In genomic region chr12:29309320-29309902, GRCh38 we compare ENCODE assay signal across 10 cellular contexts.
DNase-seq lines count a peak whose midpoint lies in the region; ATAC-seq, FAIRE-seq and TF ChIP-seq lines count a peak whose summit lies in the region.
"Had no signal": no experiment of that assay in that cellular context is flagged by ENCODE, and none has a peak within 500 bp of the region (broad histone marks: within the 10 kb centered on the region; RNA-seq: fewer than 3 reads in every experiment).

No MANE protein-coding gene starts in this region.

- no peaks in the 10 kb centered on the region for H3K27me3 Mint-ChIP-seq in effector memory CD8-positive, alpha-beta T cell
- H3K27me3 Mint-ChIP-seq: activated naive CD8-positive, alpha-beta T cell had no signal

- no peak for TF ChIP-seq POLR2A in HCT116 (IDR thresholded peaks at IDR 0.05; ENCODE audit: borderline replicate concordance, extremely low read depth, insufficient read depth, insufficient read length)

- peak; percentile 28 to 46 (median 29); a peak in 4 of 6 replicates for TF ChIP-seq CTCF in HCT116 (IDR thresholded peaks at IDR 0.05 in 2 of 3, conservative IDR thresholded peaks at IDR 0.05 in 1 of 3; ENCODE audit: borderline replicate concordance in 1 of 3, insufficient read depth in 1 of 3, low read depth in 2 of 3, low read length in 2 of 3)
- TF ChIP-seq CTCF in kidney (IDR thresholded peaks at IDR 0.05; ENCODE audit: borderline replicate concordance, extremely low read depth, insufficient read depth), result no peak
- no peak for TF ChIP-seq CTCF in mucosa of descending colon (IDR thresholded peaks at IDR 0.05)

- RAD21 ChIA-PET in HCT116 (lab: Charles Lee; ENCODE audit: low non-redundant PET in 1 of 2, low total read pairs in 2 of 2, uncharacterized antibody in 2 of 2, unreplicated experiment in 2 of 2), result no interaction called here

- H3K27ac Mint-ChIP-seq in effector memory CD8-positive, alpha-beta T cell, result no peak overlapping the region
- H3K27ac Mint-ChIP-seq: activated naive CD8-positive, alpha-beta T cell had no signal

- POLR2A ChIA-PET in HCT116 (lab: Charles Lee), result no interaction called here

- CTCF ChIA-PET in HCT116 (lab: Charles Lee), result interaction anchor here (1.5 to 1.8 kb wide), 2 partner anchors 9 to 208 kb away, joined by 5 to 8 read pairs; no protein-coding TSS in a partner anchor

- no peaks in the 10 kb centered on the region for H3K4me1 Mint-ChIP-seq in effector memory CD8-positive, alpha-beta T cell (ENCODE audit: low read depth in 2 of 2)

- ATAC-seq in HCT116, result no peak
- ATAC-seq in effector memory CD8-positive, alpha-beta T cell (replicated peaks), result no peak
- no peak for ATAC-seq in mucosa of descending colon
- no peak for ATAC-seq in GM18868 (IDR thresholded peaks at IDR 0.05; ENCODE audit: unreplicated experiment)

- peak; percentile 52 for TF ChIP-seq RAD21 in HCT116 (IDR thresholded peaks at IDR 0.05; ENCODE audit: low read depth)

- H3K4me1 ChIP-seq in HCT116 (ENCODE audit: control insufficient read depth in 1 of 2, insufficient read depth in 2 of 2, low read length in 2 of 2), result no peaks in the 10 kb centered on the region
- H3K4me1 ChIP-seq in kidney (ENCODE audit: control insufficient read depth in 1 of 2, insufficient read depth in 1 of 2, low read depth in 1 of 2, low read length in 2 of 2), result no peaks in the 10 kb centered on the region
- peaks cover 5% of the 10 kb centered on the region for H3K4me1 ChIP-seq in mucosa of descending colon (ENCODE audit: low read depth)

- H3K4me2 ChIP-seq in HCT116 (ENCODE audit: low read length), result no peak overlapping the region

- H3K9me3 ChIP-seq in HCT116 (ENCODE audit: control insufficient read depth in 1 of 2, insufficient read depth in 1 of 2, low read depth in 1 of 2, low read length in 2 of 2) (no peaks in the 10 kb centered on the region), kidney (ENCODE audit: control insufficient read depth in 1 of 2, low read length in 2 of 2) (no peaks in the 10 kb centered on the region), mucosa of descending colon (no peaks in the 10 kb centered on the region)

- H3K36me3 ChIP-seq in HCT116 (ENCODE audit: control insufficient read depth in 1 of 2, insufficient read depth in 2 of 2, low read length in 2 of 2) (no peaks in the 10 kb centered on the region), kidney (ENCODE audit: control insufficient read depth in 1 of 2, insufficient read depth in 2 of 2, low read length in 2 of 2) (no peaks in the 10 kb centered on the region), mucosa of descending colon (ENCODE audit: low read depth) (no peaks in the 10 kb centered on the region)

- FAIRE-seq in kidney (lab: Jason Lieb, UNC), result peak; percentile 64

- no peaks in the 10 kb centered on the region for H3K79me2 ChIP-seq in HCT116 (ENCODE audit: insufficient read depth, low read length)

- H3K4me3 ChIP-seq in HCT116 (replicated peaks in 1 of 2; ENCODE audit: low read depth in 1 of 2, low read length in 2 of 2) (no peak overlapping the region), kidney (ENCODE audit: low read length in 2 of 2) (no peak overlapping the region), mucosa of descending colon (no peak overlapping the region)

- no peak overlapping the region for H3K4me3 Mint-ChIP-seq in effector memory CD8-positive, alpha-beta T cell
- H3K4me3 Mint-ChIP-seq: activated naive CD8-positive, alpha-beta T cell had no signal

- DNase-seq in AG20443 (ENCODE audit: low spot score) (peak; percentile 14), HCT116 (ENCODE audit: low read depth, low spot score) (peak; percentile 10), SW480 (ENCODE audit: low spot score) (peak; percentile 15), kidney (no peak), mucosa of descending colon (no peak), A172 (ENCODE audit: low spot score) (no peak)
- DNase-seq in effector memory CD8-positive, alpha-beta T cell, result no peak
- DNase-seq: left colon had no signal

- H4K20me1 ChIP-seq in HCT116 (ENCODE audit: insufficient read depth), result no peaks in the 10 kb centered on the region

- intact Hi-C loops in HCT116 (cut with micrococcal nuclease), result loop anchor here (1.0 to 10.0 kb wide), 2 partner anchors 208 to 825 kb away; no protein-coding TSS in a partner anchor
- intact Hi-C loops in kidney (cut with DNase I), result no loop called here
- intact Hi-C loops in mucosa of descending colon (cut with DNase I, micrococcal nuclease), result no loop called here

- H3K36me3 Mint-ChIP-seq in effector memory CD8-positive, alpha-beta T cell (ENCODE audit: insufficient read depth), result no peaks in the 10 kb centered on the region

- no peaks in the 10 kb centered on the region for H3K9me3 Mint-ChIP-seq in effector memory CD8-positive, alpha-beta T cell

- BruUV-seq in HCT116 (replicated peaks; lab: Mats Ljungman, UMichigan), result no TSS peak

- H3K9ac ChIP-seq in HCT116 (ENCODE audit: low read length), result no peak overlapping the region
- no peak overlapping the region for H3K9ac ChIP-seq in kidney (ENCODE audit: low read length in 2 of 2)

- no peaks in the 10 kb centered on the region for H3K27me3 ChIP-seq in HCT116 (ENCODE audit: insufficient read depth, low read length)

- H3K9me2 ChIP-seq in HCT116 (ENCODE audit: insufficient read depth), result no peaks in the 10 kb centered on the region

- no peak overlapping the region for H2AFZ ChIP-seq in HCT116 (ENCODE audit: low read depth, low read length, poor library complexity, severe bottlenecking)

- no peak overlapping the region for H3K27ac ChIP-seq in HCT116 (ENCODE audit: low read depth, low read length)
- H3K27ac ChIP-seq in kidney (ENCODE audit: low read depth in 2 of 2, low read length in 2 of 2), result no peak overlapping the region

TF ChIP-seq in HCT116, 20 proteins besides CTCF, POLR2A, EP300 and RAD21:
- TF ChIP-seq CBX3 (IDR thresholded peaks at IDR 0.05; ENCODE audit: low read depth) (no peak), EZH2 (IDR thresholded peaks at IDR 0.05) (no peak)

Comparison
In these comparisons a context has a peak if more than half of its experiments do, and no peak if none do; other contexts are left out.
1. DNase-seq: peak in AG20443 (single experiment), HCT116 (single experiment) and SW480 (single experiment); none in kidney (single experiment), effector memory CD8-positive, alpha-beta T cell (0 of 3), mucosa of descending colon (0 of 3) and A172 (single experiment).
2. CTCF ChIP-seq: peak in HCT116 (3 of 3); none in kidney (single experiment) and mucosa of descending colon (single experiment).